ENCODE assay signal across 23 cellular contexts in genomic region chr3:173977747-173978146, GRCh38.
DNase-seq lines count a peak whose midpoint lies in the region; ATAC-seq and TF ChIP-seq lines count a peak whose summit lies in the region.
"Had no signal": no experiment of that assay in that cellular context is flagged by ENCODE, and none has a peak within 500 bp of the region (broad histone marks: within the 10 kb centered on the region; RNA-seq: fewer than 3 reads in every experiment).

No MANE protein-coding gene starts in this region.

- POLR2A ChIA-PET in activated CD8-positive, alpha-beta T cell treated with anti-CD3 and anti-CD28 coated beads, Interleukin-2, amount 10 ng/mL, durations not matched to agents 7 days and 5 days (lab: Charles Lee) = no interaction called here

- H3K4me1 ChIP-seq in transverse colon = no peaks in the 10 kb centered on the region
- H3K4me1 ChIP-seq: right atrium auricular region had no signal

- no peak overlapping the region for H3K27ac ChIP-seq in transverse colon
- H3K27ac ChIP-seq: dorsolateral prefrontal cortex, right atrium auricular region had no signal

- no peak overlapping the region for H3K27ac Mint-ChIP-seq in activated CD8-positive, alpha-beta T cell treated with anti-CD3 and anti-CD28 coated beads, Interleukin-2, amount 10 ng/mL, durations not matched to agents 7 days and 5 days
- H3K27ac Mint-ChIP-seq: activated CD4-positive, alpha-beta memory T cell treated with anti-CD3 and anti-CD28 coated beads, Interleukin-2, amount 10 ng/mL, durations not matched to agents 7 days and 5 days; activated naive CD8-positive, alpha-beta T cell; activated T-cell treated with anti-CD3 and anti-CD28 coated beads, Interleukin-2, amount 50 U/mL, for 72 hours; CD4-positive, alpha-beta memory T cell; stimulated activated naive CD8-positive, alpha-beta T cell treated with anti-CD3 and anti-CD28 coated beads, Interleukin-15, amount 100 ng/mL, for 72 hours had no signal

- no peaks in the 10 kb centered on the region for H3K9me3 ChIP-seq in transverse colon
- H3K9me3 ChIP-seq: right atrium auricular region had no signal

- no peaks in the 10 kb centered on the region for H3K36me3 ChIP-seq in transverse colon
- H3K36me3 ChIP-seq: right atrium auricular region had no signal

- in situ Hi-C loops in transverse colon (cut with MboI; ENCODE audit: low pct_ligation_motif_present in 1 of 4, low pct_unique_long_range_greater_than_20kb in 1 of 4, low sequenced_read_pairs in 3 of 4) = no loop called here

- H3K9me3 Mint-ChIP-seq in activated CD8-positive, alpha-beta T cell treated with anti-CD3 and anti-CD28 coated beads, Interleukin-2, amount 10 ng/mL, durations not matched to agents 7 days and 5 days (ENCODE audit: insufficient read depth) = no peaks in the 10 kb centered on the region
- H3K9me3 Mint-ChIP-seq: activated CD4-positive, alpha-beta memory T cell treated with anti-CD3 and anti-CD28 coated beads, Interleukin-2, amount 10 ng/mL, durations not matched to agents 7 days and 5 days; activated T-cell treated with anti-CD3 and anti-CD28 coated beads, Interleukin-2, amount 50 U/mL, for 72 hours; stimulated activated naive CD8-positive, alpha-beta T cell treated with anti-CD3 and anti-CD28 coated beads, Interleukin-15, amount 100 ng/mL, for 72 hours had no signal

- DNase-seq in AG08395 (ENCODE audit: low spot score) (peak; percentile 62), HCEC 1CT (peak; percentile 14), T1000 (lab: John Stamatoyannopoulos, UW) (peak; percentile 30), foreskin fibroblast (peak; percentile 59 to 78), SW 1271 (lab: John Stamatoyannopoulos, UW) (no peak), transverse colon (no peak)
- DNase-seq in activated CD8-positive, alpha-beta T cell treated with anti-CD3 and anti-CD28 coated beads, Interleukin-2, amount 10 ng/mL, durations not matched to agents 7 days and 5 days = no peak
- no peak for DNase-seq in stimulated activated CD4-positive, alpha-beta T cell treated with anti-CD3 and anti-CD28 coated beads, Interleukin-4, amount 100 ng/mL, for 4 hours
- DNase-seq: activated CD4-positive, alpha-beta memory T cell treated with anti-CD3 and anti-CD28 coated beads, Interleukin-2, amount 10 ng/mL, durations not matched to agents 7 days and 5 days; activated T-cell treated with anti-CD3 and anti-CD28 coated beads, Interleukin-2, amount 50 U/mL, for 72 hours; CD4-positive, alpha-beta memory T cell; DND-41; dorsolateral prefrontal cortex; hippocampal formation; kidney; MM.1S; NCI-H187; OCI-M1; stimulated activated naive CD8-positive, alpha-beta T cell treated with anti-CD3 and anti-CD28 coated beads, Interleukin-15, amount 100 ng/mL, for 72 hours had no signal

- CTCF ChIA-PET in activated CD8-positive, alpha-beta T cell treated with anti-CD3 and anti-CD28 coated beads, Interleukin-2, amount 10 ng/mL, durations not matched to agents 7 days and 5 days (lab: Charles Lee) = no interaction called here

- H3K4me3 ChIP-seq in foreskin fibroblast (ENCODE audit: low read depth in 1 of 2, low read length in 2 of 2) (no peak overlapping the region), transverse colon (no peak overlapping the region)
- H3K4me3 ChIP-seq: dorsolateral prefrontal cortex, right atrium auricular region had no signal

- H3K27me3 Mint-ChIP-seq in activated CD8-positive, alpha-beta T cell treated with anti-CD3 and anti-CD28 coated beads, Interleukin-2, amount 10 ng/mL, durations not matched to agents 7 days and 5 days (ENCODE audit: low read depth) = no peaks in the 10 kb centered on the region
- H3K27me3 Mint-ChIP-seq: activated CD4-positive, alpha-beta memory T cell treated with anti-CD3 and anti-CD28 coated beads, Interleukin-2, amount 10 ng/mL, durations not matched to agents 7 days and 5 days; activated naive CD8-positive, alpha-beta T cell; CD4-positive, alpha-beta memory T cell; stimulated activated naive CD8-positive, alpha-beta T cell treated with anti-CD3 and anti-CD28 coated beads, Interleukin-15, amount 100 ng/mL, for 72 hours had no signal

- no peak for ATAC-seq in activated CD8-positive, alpha-beta T cell treated with anti-CD3 and anti-CD28 coated beads, Interleukin-2, amount 10 ng/mL, durations not matched to agents 7 days and 5 days
- ATAC-seq: activated T-cell treated with anti-CD3 and anti-CD28 coated beads, Interleukin-2, amount 50 U/mL, for 72 hours; esophagus mucosa; HepG2; stimulated activated naive CD8-positive, alpha-beta T cell treated with anti-CD3 and anti-CD28 coated beads, Interleukin-15, amount 100 ng/mL, for 72 hours had no signal

- no peaks in the 10 kb centered on the region for H3K27me3 ChIP-seq in transverse colon
- H3K27me3 ChIP-seq: dorsolateral prefrontal cortex, right atrium auricular region had no signal

- TF ChIP-seq POLR2A in transverse colon (IDR thresholded peaks at IDR 0.05) = no peak

- no peak overlapping the region for H3K4me3 Mint-ChIP-seq in activated CD8-positive, alpha-beta T cell treated with anti-CD3 and anti-CD28 coated beads, Interleukin-2, amount 10 ng/mL, durations not matched to agents 7 days and 5 days
- H3K4me3 Mint-ChIP-seq: activated CD4-positive, alpha-beta memory T cell treated with anti-CD3 and anti-CD28 coated beads, Interleukin-2, amount 10 ng/mL, durations not matched to agents 7 days and 5 days; activated naive CD8-positive, alpha-beta T cell; activated T-cell treated with anti-CD3 and anti-CD28 coated beads, Interleukin-2, amount 50 U/mL, for 72 hours; CD4-positive, alpha-beta memory T cell; stimulated activated naive CD8-positive, alpha-beta T cell treated with anti-CD3 and anti-CD28 coated beads, Interleukin-15, amount 100 ng/mL, for 72 hours had no signal

- H3K4me1 Mint-ChIP-seq in activated CD8-positive, alpha-beta T cell treated with anti-CD3 and anti-CD28 coated beads, Interleukin-2, amount 10 ng/mL, durations not matched to agents 7 days and 5 days (ENCODE audit: low read depth) = no peaks in the 10 kb centered on the region
- H3K4me1 Mint-ChIP-seq: activated CD4-positive, alpha-beta memory T cell treated with anti-CD3 and anti-CD28 coated beads, Interleukin-2, amount 10 ng/mL, durations not matched to agents 7 days and 5 days; CD4-positive, alpha-beta memory T cell; stimulated activated naive CD8-positive, alpha-beta T cell treated with anti-CD3 and anti-CD28 coated beads, Interleukin-15, amount 100 ng/mL, for 72 hours had no signal

- TF ChIP-seq CTCF in foreskin fibroblast (IDR thresholded peaks at IDR 0.05; ENCODE audit: low read depth, low read length) (no peak), transverse colon (IDR thresholded peaks at IDR 0.05) (no peak)

- H3K36me3 Mint-ChIP-seq in activated CD8-positive, alpha-beta T cell treated with anti-CD3 and anti-CD28 coated beads, Interleukin-2, amount 10 ng/mL, durations not matched to agents 7 days and 5 days (ENCODE audit: low read depth) = no peaks in the 10 kb centered on the region
- H3K36me3 Mint-ChIP-seq: activated naive CD8-positive, alpha-beta T cell; CD4-positive, alpha-beta memory T cell had no signal

- no peak for TF ChIP-seq EP300 in transverse colon (IDR thresholded peaks at IDR 0.05; ENCODE audit: low read depth)

- intact Hi-C loops in transverse colon (cut with DNase I; ENCODE audit: low total_unique reads) = no loop called here

- WGBS in transverse colon (ENCODE audit: low coverage in 1 of 2), 2 donors = 37 to 44% methylated on average over 2 of the region's 2 CpGs

Comparison
In these comparisons a context has a peak if more than half of its experiments do, and no peak if none do; other contexts are left out.
1. DNase-seq: peak in AG08395 (single experiment), HCEC 1CT (single experiment), T1000 (single experiment) and foreskin fibroblast (2 of 2); none in SW 1271 (0 of 2), transverse colon (single experiment), activated CD8-positive, alpha-beta T cell treated with anti-CD3 and anti-CD28 coated beads, Interleukin-2, amount 10 ng/mL, durations not matched to agents 7 days and 5 days (single experiment) and stimulated activated CD4-positive, alpha-beta T cell treated with anti-CD3 and anti-CD28 coated beads, Interleukin-4, amount 100 ng/mL, for 4 hours (0 of 2).